ENCODE assay signal across 1 cellular context in genomic region chr22:37100589-37101127, GRCh38.
TF ChIP-seq lines count a peak whose summit lies in the region.

No MANE protein-coding gene starts in this region.

TF ChIP-seq in HEK293, 187 proteins besides CTCF, POLR2A, EP300 and RAD21 (continued from another document):
- TF ChIP-seq ZNF518A (tag by site-specific recombination; conservative IDR thresholded peaks at IDR 0.05; ENCODE audit: low read depth) (no peak), ZNF560 (tag by site-specific recombination; IDR thresholded peaks at IDR 0.05; ENCODE audit: borderline replicate concordance) (no peak), BCL6B (tag by site-specific recombination; IDR thresholded peaks at IDR 0.05) (no peak), KLF1 (tag by site-specific recombination; IDR thresholded peaks at IDR 0.05) (peak; percentile 82), EGR2 (tag by site-specific recombination; IDR thresholded peaks at IDR 0.05; ENCODE audit: low read depth) (0 out of 2 replicates have a peak, but pooled peaks have one; percentile 50), ZNF114 (tag by site-specific recombination; IDR thresholded peaks at IDR 0.05) (no peak), ZNF660 (tag by site-specific recombination; IDR thresholded peaks at IDR 0.05) (no peak), ZNF311 (tag by site-specific recombination; IDR thresholded peaks at IDR 0.05; ENCODE audit: borderline replicate concordance) (no peak), PATZ1 (tag by site-specific recombination; IDR thresholded peaks at IDR 0.05) (peak; percentile 60), ZNF16 (tag by site-specific recombination; IDR thresholded peaks at IDR 0.05; ENCODE audit: low read depth) (no peak), ZNF677 (tag by site-specific recombination; IDR thresholded peaks at IDR 0.05) (no peak), PRDM2 (tag by site-specific recombination; IDR thresholded peaks at IDR 0.05; ENCODE audit: borderline replicate concordance) (no peak), ZNF2 (tag by site-specific recombination; IDR thresholded peaks at IDR 0.05) (no peak), ZFP69B (tag by site-specific recombination; IDR thresholded peaks at IDR 0.05) (no peak), AEBP2 (tag by site-specific recombination; IDR thresholded peaks at IDR 0.05; ENCODE audit: borderline replicate concordance) (no peak), KLF10 (tag by site-specific recombination; IDR thresholded peaks at IDR 0.05) (no peak), TRIM28 (IDR thresholded peaks at IDR 0.05; ENCODE audit: borderline replicate concordance, low read length) (no peak), ZBTB44 (tag by site-specific recombination; IDR thresholded peaks at IDR 0.05) (no peak), KLF17 (tag by site-specific recombination; IDR thresholded peaks at IDR 0.05) (no peak), ZNF324 (tag by site-specific recombination; IDR thresholded peaks at IDR 0.05) (no peak), ZNF600 (tag by site-specific recombination; IDR thresholded peaks at IDR 0.05) (no peak), ZFHX2 (tag by site-specific recombination; conservative IDR thresholded peaks at IDR 0.05) (peak; percentile 58), ZBTB49 (tag by site-specific recombination; IDR thresholded peaks at IDR 0.05; ENCODE audit: low read depth) (no peak), ZNF792 (tag by site-specific recombination; IDR thresholded peaks at IDR 0.05) (no peak), YY2 (tag by site-specific recombination; IDR thresholded peaks at IDR 0.05) (no peak), ZNF19 (tag by site-specific recombination; IDR thresholded peaks at IDR 0.05; ENCODE audit: low read depth) (no peak), ZNF530 (tag by site-specific recombination; IDR thresholded peaks at IDR 0.05; ENCODE audit: low read depth) (no peak), INSM2 (tag by site-specific recombination; IDR thresholded peaks at IDR 0.05) (no peak), ZNF23 (tag by site-specific recombination; IDR thresholded peaks at IDR 0.05; ENCODE audit: borderline replicate concordance) (no peak)
